In genomic region chr17:55870044-55870443, GRCh38 we compare ENCODE assay signal across 28 cellular contexts.
"Had no signal": no experiment of that assay in that cellular context is flagged by ENCODE, and none has a peak within 500 bp of the region (broad histone marks: within the 10 kb centered on the region; RNA-seq: fewer than 3 reads in every experiment).

No MANE protein-coding gene starts in this region.

- H3K27me3 ChIP-seq: esophagus squamous epithelium, heart right ventricle, left lung, right atrium auricular region, suprapubic skin, transverse colon, upper lobe of right lung, uterus had no signal

- H3K4me1 Mint-ChIP-seq: naive thymus-derived CD8-positive, alpha-beta T cell; nephron progenitor cell; stimulated activated naive CD8-positive, alpha-beta T cell treated with anti-CD3 and anti-CD28 coated beads, Interleukin-15, amount 100 ng/mL, for 72 hours had no signal

- H3K36me3 ChIP-seq: esophagus squamous epithelium, heart right ventricle, left lung, prostate gland, right atrium auricular region, suprapubic skin, transverse colon, upper lobe of right lung, uterus had no signal

- H3K9me3 ChIP-seq: esophagus squamous epithelium, heart right ventricle, prostate gland, right atrium auricular region, suprapubic skin, transverse colon, uterus had no signal

- H3K4me3 ChIP-seq: coronary artery, esophagus squamous epithelium, heart right ventricle, left lung, prostate gland, right atrium auricular region, smooth muscle cell, suprapubic skin, transverse colon, upper lobe of right lung, uterus had no signal

- ATAC-seq: heart right ventricle; left cardiac atrium; left lung; naive thymus-derived CD8-positive, alpha-beta T cell; sciatic nerve; stimulated activated naive CD8-positive, alpha-beta T cell treated with anti-CD3 and anti-CD28 coated beads, Interleukin-15, amount 100 ng/mL, for 72 hours; upper lobe of right lung had no signal

- H3K27ac Mint-ChIP-seq: naive thymus-derived CD8-positive, alpha-beta T cell; nephron progenitor cell; stimulated activated naive CD8-positive, alpha-beta T cell treated with anti-CD3 and anti-CD28 coated beads, Interleukin-15, amount 100 ng/mL, for 72 hours had no signal

- DNase-seq: dermis blood vessel endothelial cell; effector memory CD4-positive, alpha-beta T cell; erythroblast; esophagus squamous epithelium; foreskin melanocyte; glutamatergic neuron; heart right ventricle; hypothalamus; left cardiac atrium; left lung; naive thymus-derived CD8-positive, alpha-beta T cell; nephron progenitor cell; nucleus accumbens; stimulated activated CD4-positive, alpha-beta T cell treated with anti-CD3 and anti-CD28 coated beads, Interleukin-12 subunit alpha, Interleukin-12 subunit beta, amount 100 ng/mL, for 4 hours; stimulated activated CD4-positive, alpha-beta T cell treated with anti-CD3 and anti-CD28 coated beads, Interleukin-1b, Interleukin-23, amount 100 ng/mL, for 48 hours; stimulated activated CD4-positive, alpha-beta T cell treated with anti-CD3 and anti-CD28 coated beads, Interleukin-4, amount 100 ng/mL, for 1 hour; stimulated activated CD8-positive, alpha-beta memory T cell treated with anti-CD3 and anti-CD28 coated beads, Interleukin-4, amount 100 ng/mL, for 48 hours; stimulated activated naive CD4-positive, alpha-beta T cell; stimulated activated naive CD8-positive, alpha-beta T cell treated with anti-CD3 and anti-CD28 coated beads, Interleukin-15, amount 100 ng/mL, for 72 hours; transverse colon; upper lobe of right lung; uterus had no signal

- H3K27ac ChIP-seq: coronary artery, esophagus squamous epithelium, heart right ventricle, left lung, prostate gland, right atrium auricular region, suprapubic skin, transverse colon, upper lobe of right lung, uterus had no signal

- H3K4me3 Mint-ChIP-seq: naive thymus-derived CD8-positive, alpha-beta T cell; nephron progenitor cell; stimulated activated naive CD8-positive, alpha-beta T cell treated with anti-CD3 and anti-CD28 coated beads, Interleukin-15, amount 100 ng/mL, for 72 hours had no signal

- H3K4me2 ChIP-seq: smooth muscle cell had no signal

- H3K4me1 ChIP-seq: esophagus squamous epithelium, heart right ventricle, left lung, prostate gland, right atrium auricular region, suprapubic skin, transverse colon, upper lobe of right lung, uterus had no signal

- H3K27me3 Mint-ChIP-seq: naive thymus-derived CD8-positive, alpha-beta T cell; stimulated activated naive CD8-positive, alpha-beta T cell treated with anti-CD3 and anti-CD28 coated beads, Interleukin-15, amount 100 ng/mL, for 72 hours had no signal
